ENCODE assay signal across 8 cellular contexts in the genomic region with DNA sequence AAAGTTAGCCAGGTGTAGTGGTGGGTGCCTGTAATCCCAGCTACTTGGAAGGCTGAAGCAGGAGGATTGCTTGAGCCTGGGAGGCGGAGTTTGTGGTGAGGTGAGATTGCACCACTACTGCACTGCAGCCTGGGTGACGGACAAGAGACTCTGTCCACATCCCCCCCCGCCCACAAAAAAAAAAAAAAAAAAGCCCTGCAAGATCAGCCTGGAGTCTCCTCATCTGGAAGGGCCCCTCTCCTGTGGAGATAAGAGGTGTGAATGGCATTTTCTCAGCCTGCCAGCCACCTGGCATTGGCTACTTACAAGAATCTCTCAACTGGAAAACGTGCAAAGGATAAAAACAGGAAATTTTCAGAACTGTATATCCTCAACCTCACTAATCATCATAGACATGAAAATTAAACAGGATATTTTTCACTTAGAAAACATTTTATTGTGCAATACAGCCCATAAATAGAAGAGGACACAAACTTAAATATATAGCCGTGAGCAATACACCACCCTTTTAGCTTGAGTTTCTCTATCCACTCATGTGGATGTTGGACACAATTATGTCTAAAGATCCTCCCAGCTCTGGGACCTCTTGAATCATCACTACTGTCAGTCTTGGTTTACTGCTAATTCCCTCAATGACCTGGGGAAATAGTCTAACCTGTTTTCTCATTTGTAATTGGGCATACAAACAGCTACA. TPM values are rescaled to one million over a fixed set of nuclear protein-coding genes. Genes with fewer than 3 reads are reported as not detected.
DNase-seq lines count a peak whose midpoint lies in the region; TF ChIP-seq lines count a peak whose summit lies in the region.

No MANE protein-coding gene starts in this region.

- no peak overlapping the region for H3K4me2 ChIP-seq in mammary epithelial cell (ENCODE audit: insufficient read depth, low read depth, low read length)

- no peaks in the 10 kb centered on the region for H3K36me3 ChIP-seq in mammary epithelial cell (ENCODE audit: insufficient read depth, low read length)
- H3K36me3 ChIP-seq in prostate gland, result no peaks in the 10 kb centered on the region

- H3K27ac ChIP-seq in mammary epithelial cell (ENCODE audit: insufficient read depth, low read depth, low read length) (no peak overlapping the region), prostate gland (no peak overlapping the region)

- H3K4me3 ChIP-seq in mammary epithelial cell (replicated peaks in 1 of 3; ENCODE audit: insufficient read depth in 1 of 3, low read depth in 2 of 3, low read length in 3 of 3), result no peak overlapping the region
- H3K4me3 ChIP-seq in prostate gland, result no peak overlapping the region

- WGBS in mammary epithelial cell (ENCODE audit: low coverage, missing lambda C conversion rate), result 54% methylated on average over 2 of the region's 5 CpGs
- 44% methylated on average over 5 of the region's 5 CpGs for WGBS in prostate gland

- H3K4me1 Mint-ChIP-seq in T-helper 2 cell treated with Interferon-gamma antibody and Interleukin-4, amounts not matched to agents 5 μg/mL and 100 μg/mL, for 36 hours (ENCODE audit: low read depth), result no peaks in the 10 kb centered on the region

- H3K36me3 Mint-ChIP-seq in T-helper 2 cell treated with Interferon-gamma antibody and Interleukin-4, amounts not matched to agents 5 μg/mL and 100 μg/mL, for 36 hours (ENCODE audit: low read depth), result no peaks in the 10 kb centered on the region

- H3K9me3 Mint-ChIP-seq in T-helper 2 cell treated with Interferon-gamma antibody and Interleukin-4, amounts not matched to agents 5 μg/mL and 100 μg/mL, for 36 hours, result no peaks in the 10 kb centered on the region

- TSS peak; percentile 73 for BruUV-seq in mammary epithelial cell (replicated peaks; lab: Mats Ljungman, UMichigan)

- intact Hi-C loops in mammary epithelial cell (cut with micrococcal nuclease) (no loop called here), prostate gland (cut with DNase I) (no loop called here)

- H3K4me1 ChIP-seq in mammary epithelial cell (ENCODE audit: insufficient read depth, low read length) (peaks cover 31% of the 10 kb centered on the region), prostate gland (replicated peaks) (no peaks in the 10 kb centered on the region)

- DNase-seq in ELF-1 (ENCODE audit: low read depth, low spot score) (peak; percentile 72), NCI-H2029 (lab: John Stamatoyannopoulos, UW) (peak; percentile 55), mammary epithelial cell (peak; percentile 53), prostate gland (ENCODE audit: low spot score) (peak; percentile 30), LoVo (ENCODE audit: low spot score) (no peak), GDM1 (lab: John Stamatoyannopoulos, UW) (no peak)
- DNase-seq in T-helper 2 cell treated with Interferon-gamma antibody and Interleukin-4, amounts not matched to agents 5 μg/mL and 100 μg/mL, for 36 hours (ENCODE audit: low spot score), result no peak
- DNase-seq in activated naive CD4-positive, alpha-beta T cell treated with Interleukin-2 at 50 U/mL for 16 hours, result no peak

- no peaks in the 10 kb centered on the region for H3K79me2 ChIP-seq in mammary epithelial cell (ENCODE audit: insufficient read depth, low read length)

- H2AFZ ChIP-seq in mammary epithelial cell (ENCODE audit: low read depth, low read length), result peak overlapping the region; percentile 69

- TF ChIP-seq CTCF in mammary epithelial cell (conservative IDR thresholded peaks at IDR 0.05 in 1 of 2, IDR thresholded peaks at IDR 0.05 in 1 of 2; ENCODE audit: extremely low read depth in 1 of 2, insufficient read depth in 1 of 2, low read depth in 1 of 2, low read length in 2 of 2) (no peak), prostate gland (IDR thresholded peaks at IDR 0.05) (no peak)

- no peaks in the 10 kb centered on the region for H3K27me3 ChIP-seq in mammary epithelial cell (ENCODE audit: insufficient read depth, low read length)
- no peaks in the 10 kb centered on the region for H3K27me3 ChIP-seq in prostate gland (replicated peaks; ENCODE audit: insufficient read depth)

- H3K27me3 Mint-ChIP-seq in T-helper 2 cell treated with Interferon-gamma antibody and Interleukin-4, amounts not matched to agents 5 μg/mL and 100 μg/mL, for 36 hours (ENCODE audit: low read depth), result peaks cover under 1% of the 10 kb centered on the region

- H3K9me3 ChIP-seq in mammary epithelial cell (replicated peaks; ENCODE audit: insufficient read depth, low read length), result no peaks in the 10 kb centered on the region
- no peaks in the 10 kb centered on the region for H3K9me3 ChIP-seq in prostate gland

- no peak for TF ChIP-seq POLR2A in prostate gland (IDR thresholded peaks at IDR 0.05)

- in situ Hi-C loops in mammary epithelial cell (cut with MboI; ENCODE audit: low sequenced_read_pairs in 2 of 2), result loop anchor here in 1 of 2 donors (10.0 kb wide), 1 partner anchor 195 kb away; a partner anchor contains a TSS

- dilution Hi-C loops in mammary epithelial cell (cut with HindIII; ENCODE audit: low sequenced_read_pairs), result no loop called here

- no peak overlapping the region for H3K27ac Mint-ChIP-seq in T-helper 2 cell treated with Interferon-gamma antibody and Interleukin-4, amounts not matched to agents 5 μg/mL and 100 μg/mL, for 36 hours

- H3K4me3 Mint-ChIP-seq in T-helper 2 cell treated with Interferon-gamma antibody and Interleukin-4, amounts not matched to agents 5 μg/mL and 100 μg/mL, for 36 hours, result no peak overlapping the region

- no peak overlapping the region for H3K9ac ChIP-seq in mammary epithelial cell (ENCODE audit: insufficient read depth, low read length)

- CTCF ChIA-PET in mammary epithelial cell (lab: Charles Lee; ENCODE audit: low non-redundant PET), result no interaction called here

- no peaks in the 10 kb centered on the region for H4K20me1 ChIP-seq in mammary epithelial cell (ENCODE audit: insufficient read depth, low read length)

RNA-seq across cellular contexts. Expression of a gene that starts 11.3 kb away (rescaled TPM):
- total RNA-seq in mammary epithelial cell (1 to 10 TPM in 1 of 2 donors, under 1 TPM in 1; 0.64 to 1.5 TPM), prostate gland (10 to 100 TPM; 78.8 to 85.3 TPM)
- 1.8 TPM for polyA plus RNA-seq in mammary epithelial cell
- polyA minus RNA-seq in mammary epithelial cell, result not detected

RNA-seq across cellular contexts. Expression of a gene that starts 23.2 kb away (rescaled TPM):
- not detected for total RNA-seq in mammary epithelial cell
- 0.08 TPM for polyA plus RNA-seq in mammary epithelial cell
- polyA minus RNA-seq in mammary epithelial cell, result not detected
- 1 to 10 TPM in 1 of 2 donors, under 1 TPM in 1; 0.77 to 2.4 TPM for total RNA-seq in prostate gland

Comparison
In these comparisons a context has a peak if more than half of its experiments do, and no peak if none do; other contexts are left out.
1. DNase-seq: peak in ELF-1 (single experiment), NCI-H2029 (single experiment), mammary epithelial cell (single experiment) and prostate gland (single experiment); none in LoVo (single experiment), GDM1 (single experiment), T-helper 2 cell treated with Interferon-gamma antibody and Interleukin-4, amounts not matched to agents 5 μg/mL and 100 μg/mL, for 36 hours (single experiment) and activated naive CD4-positive, alpha-beta T cell treated with Interleukin-2 at 50 U/mL for 16 hours (single experiment).
2. RNA of a gene that starts 11.3 kb away (total RNA-seq): 78.8 to 85.3 TPM in prostate gland; 0.64 to 1.5 TPM in mammary epithelial cell; every median in the first group is over 10 times any median in the second.